ENCODE assay signal across 1 cellular context in genomic region chr2:233356546-233357308, GRCh38.
TF ChIP-seq lines count a peak whose summit lies in the region.

No MANE protein-coding gene starts in this region.

TF ChIP-seq in HCT116, 20 proteins besides CTCF, POLR2A, EP300 and RAD21 (continued from another document):
- TF ChIP-seq, protein P1, sequence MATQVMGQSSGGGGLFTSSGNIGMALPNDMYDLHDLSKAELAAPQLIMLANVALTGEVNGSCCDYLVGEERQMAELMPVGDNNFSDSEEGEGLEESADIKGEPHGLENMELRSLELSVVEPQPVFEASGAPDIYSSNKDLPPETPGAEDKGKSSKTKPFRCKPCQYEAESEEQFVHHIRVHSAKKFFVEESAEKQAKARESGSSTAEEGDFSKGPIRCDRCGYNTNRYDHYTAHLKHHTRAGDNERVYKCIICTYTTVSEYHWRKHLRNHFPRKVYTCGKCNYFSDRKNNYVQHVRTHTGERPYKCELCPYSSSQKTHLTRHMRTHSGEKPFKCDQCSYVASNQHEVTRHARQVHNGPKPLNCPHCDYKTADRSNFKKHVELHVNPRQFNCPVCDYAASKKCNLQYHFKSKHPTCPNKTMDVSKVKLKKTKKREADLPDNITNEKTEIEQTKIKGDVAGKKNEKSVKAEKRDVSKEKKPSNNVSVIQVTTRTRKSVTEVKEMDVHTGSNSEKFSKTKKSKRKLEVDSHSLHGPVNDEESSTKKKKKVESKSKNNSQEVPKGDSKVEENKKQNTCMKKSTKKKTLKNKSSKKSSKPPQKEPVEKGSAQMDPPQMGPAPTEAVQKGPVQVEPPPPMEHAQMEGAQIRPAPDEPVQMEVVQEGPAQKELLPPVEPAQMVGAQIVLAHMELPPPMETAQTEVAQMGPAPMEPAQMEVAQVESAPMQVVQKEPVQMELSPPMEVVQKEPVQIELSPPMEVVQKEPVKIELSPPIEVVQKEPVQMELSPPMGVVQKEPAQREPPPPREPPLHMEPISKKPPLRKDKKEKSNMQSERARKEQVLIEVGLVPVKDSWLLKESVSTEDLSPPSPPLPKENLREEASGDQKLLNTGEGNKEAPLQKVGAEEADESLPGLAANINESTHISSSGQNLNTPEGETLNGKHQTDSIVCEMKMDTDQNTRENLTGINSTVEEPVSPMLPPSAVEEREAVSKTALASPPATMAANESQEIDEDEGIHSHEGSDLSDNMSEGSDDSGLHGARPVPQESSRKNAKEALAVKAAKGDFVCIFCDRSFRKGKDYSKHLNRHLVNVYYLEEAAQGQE (IDR thresholded peaks at IDR 0.05; ENCODE audit: low read depth), result no peak
- no peak for TF ChIP-seq EZH2 (IDR thresholded peaks at IDR 0.05)
- TF ChIP-seq SIN3A (IDR thresholded peaks at IDR 0.05; ENCODE audit: low read depth), result no peak
- no peak for TF ChIP-seq TCF7L2 (IDR thresholded peaks at IDR 0.05; ENCODE audit: borderline replicate concordance, extremely low read depth, insufficient read depth, insufficient read length)
- TF ChIP-seq FOSL1 (IDR thresholded peaks at IDR 0.05; ENCODE audit: low read depth), result no peak
- TF ChIP-seq EGR1 (IDR thresholded peaks at IDR 0.05; ENCODE audit: low read depth), result no peak
- TF ChIP-seq ZNF274 (IDR thresholded peaks at IDR 0.05; ENCODE audit: low read depth, low read length), result no peak
- TF ChIP-seq, protein P2, sequence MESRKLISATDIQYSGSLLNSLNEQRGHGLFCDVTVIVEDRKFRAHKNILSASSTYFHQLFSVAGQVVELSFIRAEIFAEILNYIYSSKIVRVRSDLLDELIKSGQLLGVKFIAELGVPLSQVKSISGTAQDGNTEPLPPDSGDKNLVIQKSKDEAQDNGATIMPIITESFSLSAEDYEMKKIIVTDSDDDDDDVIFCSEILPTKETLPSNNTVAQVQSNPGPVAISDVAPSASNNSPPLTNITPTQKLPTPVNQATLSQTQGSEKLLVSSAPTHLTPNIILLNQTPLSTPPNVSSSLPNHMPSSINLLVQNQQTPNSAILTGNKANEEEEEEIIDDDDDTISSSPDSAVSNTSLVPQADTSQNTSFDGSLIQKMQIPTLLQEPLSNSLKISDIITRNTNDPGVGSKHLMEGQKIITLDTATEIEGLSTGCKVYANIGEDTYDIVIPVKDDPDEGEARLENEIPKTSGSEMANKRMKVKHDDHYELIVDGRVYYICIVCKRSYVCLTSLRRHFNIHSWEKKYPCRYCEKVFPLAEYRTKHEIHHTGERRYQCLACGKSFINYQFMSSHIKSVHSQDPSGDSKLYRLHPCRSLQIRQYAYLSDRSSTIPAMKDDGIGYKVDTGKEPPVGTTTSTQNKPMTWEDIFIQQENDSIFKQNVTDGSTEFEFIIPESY (IDR thresholded peaks at IDR 0.05; ENCODE audit: extremely low read depth, insufficient replicate concordance, low read length), result no peak
